ENCODE assay signal across 19 cellular contexts in genomic region chr15:36737430-36737891, GRCh38.
DNase-seq lines count a peak whose midpoint lies in the region; ATAC-seq and TF ChIP-seq lines count a peak whose summit lies in the region.
"Had no signal": no experiment of that assay in that cellular context is flagged by ENCODE, and none has a peak within 500 bp of the region (broad histone marks: within the 10 kb centered on the region; RNA-seq: fewer than 3 reads in every experiment).

No MANE protein-coding gene starts in this region.

- no peak overlapping the region for H2AFZ ChIP-seq in SK-N-SH (ENCODE audit: low read depth)
- H2AFZ ChIP-seq: parathyroid adenoma had no signal

- no peak for ATAC-seq in GM21576 (IDR thresholded peaks at IDR 0.05; ENCODE audit: unreplicated experiment)
- ATAC-seq: activated CD4-positive, CD25-positive, alpha-beta regulatory T cell treated with anti-CD3 and anti-CD28 coated beads, Interleukin-2, amount 50 U/mL, for 24 hours; body of pancreas; stimulated activated memory B cell treated with anti-CD40 and anti-IgM and Interleukin-4, amounts not matched to agents 10 μg/mL and 1 μg/mL and 100 μg/mL, for 72 hours had no signal

- H3K4me3 ChIP-seq in SK-N-SH (ENCODE audit: low read depth in 2 of 2, low read length in 1 of 2) (no peak overlapping the region), fibroblast of the aortic adventitia (ENCODE audit: low read depth, low read length) (no peak overlapping the region)
- H3K4me3 ChIP-seq: body of pancreas had no signal

- DNase-seq in AG08395 (ENCODE audit: low spot score): peak; percentile 35
- peak; percentile 78 for DNase-seq in HCEC 1CT
- no peak for DNase-seq in SK-N-SH
- peak; percentile 44 for DNase-seq in fibroblast of the aortic adventitia (ENCODE audit: low read depth)
- DNase-seq in activated CD4-positive, alpha-beta memory T cell treated with anti-CD3 and anti-CD28 coated beads, Interleukin-2, amount 10 ng/mL, durations not matched to agents 7 days and 5 days: no peak
- no peak for DNase-seq in NCI-H187 treated with DMSO at 0.1 percent for 48 hours (lab: John Stamatoyannopoulos, UW)
- DNase-seq in activated naive CD4-positive, alpha-beta T cell (lab: John Stamatoyannopoulos, UW): no peak
- DNase-seq: ACHN; activated T-cell treated with anti-CD3 and anti-CD28 coated beads, Interleukin-2, amount 50 U/mL, for 1 hour; body of pancreas; DMS79; Karpas-422; NCI-H2107; stimulated activated CD4-positive, alpha-beta T cell treated with anti-CD3 and anti-CD28 coated beads, Interleukin-2, amount 100 ng/mL, for 48 hours; SW 1271 had no signal

- H3K4me3 Mint-ChIP-seq in activated CD4-positive, alpha-beta memory T cell treated with anti-CD3 and anti-CD28 coated beads, Interleukin-2, amount 10 ng/mL, durations not matched to agents 7 days and 5 days: no peak overlapping the region
- H3K4me3 Mint-ChIP-seq: stimulated activated memory B cell treated with anti-CD40 and anti-IgM and Interleukin-4, amounts not matched to agents 10 μg/mL and 1 μg/mL and 100 μg/mL, for 72 hours had no signal

- H4K20me1 ChIP-seq in SK-N-SH (ENCODE audit: insufficient read depth): no peaks in the 10 kb centered on the region

- POLR2A ChIA-PET in SK-N-SH (lab: Yijun Ruan, JAX): no interaction called here
- POLR2A ChIA-PET in activated CD4-positive, alpha-beta memory T cell treated with anti-CD3 and anti-CD28 coated beads, Interleukin-2, amount 10 ng/mL, durations not matched to agents 7 days and 5 days (lab: Charles Lee): no interaction called here

- peaks cover 14% of the 10 kb centered on the region for H3F3A ChIP-seq in SK-N-SH (replicated peaks; ENCODE audit: insufficient read depth)

- H3K9me2 ChIP-seq in SK-N-SH: no peaks in the 10 kb centered on the region

- no peaks in the 10 kb centered on the region for H3K27me3 ChIP-seq in SK-N-SH (ENCODE audit: insufficient read depth)
- H3K27me3 ChIP-seq: body of pancreas had no signal

- H3K4me1 ChIP-seq in SK-N-SH (ENCODE audit: control insufficient read depth in 1 of 2, insufficient read depth in 2 of 2, low read depth in 1 of 2, low read length in 1 of 2): 0 out of 4 replicates have a peak, but pooled peaks cover 0 to 8% of the 10 kb centered on the region in 2 experiments
- H3K4me1 ChIP-seq: body of pancreas, parathyroid adenoma had no signal

- peak; percentile 24 to 82; a peak in 3 of 4 replicates for TF ChIP-seq EP300 in SK-N-SH (IDR thresholded peaks at IDR 0.05; ENCODE audit: borderline replicate concordance in 1 of 2, low read depth in 1 of 2, low read length in 1 of 2)

- CTCF ChIA-PET in SK-N-SH (lab: Yijun Ruan, JAX): no interaction called here
- CTCF ChIA-PET in activated CD4-positive, alpha-beta memory T cell treated with anti-CD3 and anti-CD28 coated beads, Interleukin-2, amount 10 ng/mL, durations not matched to agents 7 days and 5 days (lab: Charles Lee): no interaction called here

- no peaks in the 10 kb centered on the region for H3K9me3 Mint-ChIP-seq in activated CD4-positive, alpha-beta memory T cell treated with anti-CD3 and anti-CD28 coated beads, Interleukin-2, amount 10 ng/mL, durations not matched to agents 7 days and 5 days
- H3K9me3 Mint-ChIP-seq: stimulated activated memory B cell treated with anti-CD40 and anti-IgM and Interleukin-4, amounts not matched to agents 10 μg/mL and 1 μg/mL and 100 μg/mL, for 72 hours had no signal

- no peaks in the 10 kb centered on the region for H3K79me2 ChIP-seq in SK-N-SH (ENCODE audit: insufficient read depth)
- H3K79me2 ChIP-seq: parathyroid adenoma had no signal

- no peak for TF ChIP-seq CTCF in SK-N-SH (IDR thresholded peaks at IDR 0.05)
- TF ChIP-seq CTCF in fibroblast of the aortic adventitia (IDR thresholded peaks at IDR 0.05; ENCODE audit: insufficient read depth, low read length): no peak

- H3K9me3 ChIP-seq in SK-N-SH: no peaks in the 10 kb centered on the region
- H3K9me3 ChIP-seq: body of pancreas had no signal

- H3K27ac ChIP-seq in SK-N-SH (ENCODE audit: low read depth in 2 of 2, low read length in 1 of 2): peak overlapping the region in 1 of 2 experiments; percentile 45; a peak in 3 of 4 replicates
- H3K27ac ChIP-seq: body of pancreas, parathyroid adenoma had no signal

- no peaks in the 10 kb centered on the region for H3K4me1 Mint-ChIP-seq in activated CD4-positive, alpha-beta memory T cell treated with anti-CD3 and anti-CD28 coated beads, Interleukin-2, amount 10 ng/mL, durations not matched to agents 7 days and 5 days
- H3K4me1 Mint-ChIP-seq: stimulated activated memory B cell treated with anti-CD40 and anti-IgM and Interleukin-4, amounts not matched to agents 10 μg/mL and 1 μg/mL and 100 μg/mL, for 72 hours had no signal

- no peaks in the 10 kb centered on the region for H3K27me3 Mint-ChIP-seq in activated CD4-positive, alpha-beta memory T cell treated with anti-CD3 and anti-CD28 coated beads, Interleukin-2, amount 10 ng/mL, durations not matched to agents 7 days and 5 days
- H3K27me3 Mint-ChIP-seq: stimulated activated memory B cell treated with anti-CD40 and anti-IgM and Interleukin-4, amounts not matched to agents 10 μg/mL and 1 μg/mL and 100 μg/mL, for 72 hours had no signal

- WGBS in SK-N-SH (ENCODE audit: low lambda C conversion rate): 19% methylated on average over 1 of the region's 1 CpG

- no peak overlapping the region for H3K9ac ChIP-seq in SK-N-SH
- H3K9ac ChIP-seq: parathyroid adenoma had no signal

- 0 out of 2 replicates have a peak overlapping the region, but pooled peaks have one; percentile 1 for H3K4me2 ChIP-seq in SK-N-SH

- TF ChIP-seq RAD21 in SK-N-SH (IDR thresholded peaks at IDR 0.05; ENCODE audit: low read length): no peak

- H3K27ac Mint-ChIP-seq in activated CD4-positive, alpha-beta memory T cell treated with anti-CD3 and anti-CD28 coated beads, Interleukin-2, amount 10 ng/mL, durations not matched to agents 7 days and 5 days: no peak overlapping the region
- H3K27ac Mint-ChIP-seq: stimulated activated memory B cell treated with anti-CD40 and anti-IgM and Interleukin-4, amounts not matched to agents 10 μg/mL and 1 μg/mL and 100 μg/mL, for 72 hours had no signal

- no peaks in the 10 kb centered on the region for H3K36me3 Mint-ChIP-seq in activated CD4-positive, alpha-beta memory T cell treated with anti-CD3 and anti-CD28 coated beads, Interleukin-2, amount 10 ng/mL, durations not matched to agents 7 days and 5 days (ENCODE audit: low read depth)
- H3K36me3 Mint-ChIP-seq: stimulated activated memory B cell treated with anti-CD40 and anti-IgM and Interleukin-4, amounts not matched to agents 10 μg/mL and 1 μg/mL and 100 μg/mL, for 72 hours had no signal

- no peaks in the 10 kb centered on the region for H3K36me3 ChIP-seq in SK-N-SH (replicated peaks in 1 of 2; ENCODE audit: control insufficient read depth in 1 of 2, insufficient read depth in 2 of 2, low read length in 1 of 2)

TF ChIP-seq in SK-N-SH, 30 proteins besides CTCF, POLR2A, EP300 and RAD21:
- no peak for TF ChIP-seq GATA2 (CRISPR knock-in tag; IDR thresholded peaks at IDR 0.05)
- TF ChIP-seq EZH2phosphoT487 (IDR thresholded peaks at IDR 0.05; ENCODE audit: borderline replicate concordance, low read depth): no peak
- no peak for TF ChIP-seq ELF1 (IDR thresholded peaks at IDR 0.05)
- TF ChIP-seq, protein P1, sequence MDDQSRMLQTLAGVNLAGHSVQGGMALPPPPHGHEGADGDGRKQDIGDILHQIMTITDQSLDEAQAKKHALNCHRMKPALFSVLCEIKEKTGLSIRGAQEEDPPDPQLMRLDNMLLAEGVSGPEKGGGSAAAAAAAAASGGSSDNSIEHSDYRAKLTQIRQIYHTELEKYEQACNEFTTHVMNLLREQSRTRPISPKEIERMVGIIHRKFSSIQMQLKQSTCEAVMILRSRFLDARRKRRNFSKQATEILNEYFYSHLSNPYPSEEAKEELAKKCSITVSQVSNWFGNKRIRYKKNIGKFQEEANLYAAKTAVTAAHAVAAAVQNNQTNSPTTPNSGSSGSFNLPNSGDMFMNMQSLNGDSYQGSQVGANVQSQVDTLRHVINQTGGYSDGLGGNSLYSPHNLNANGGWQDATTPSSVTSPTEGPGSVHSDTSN (IDR thresholded peaks at IDR 0.05): peak; percentile 87
- peak; percentile 77 for TF ChIP-seq FOSL2 (IDR thresholded peaks at IDR 0.05; ENCODE audit: borderline replicate concordance, low read depth)
- TF ChIP-seq POLR2AphosphoS5 (IDR thresholded peaks at IDR 0.05; ENCODE audit: low read depth, low read length): peak; percentile 43; the same call in 1 of the 2 replicates
- TF ChIP-seq JUND (IDR thresholded peaks at IDR 0.05): peak; percentile 83
- peak; percentile 76; the same call in 1 of the 2 replicates for TF ChIP-seq NFIC (IDR thresholded peaks at IDR 0.05; ENCODE audit: borderline replicate concordance)
- TF ChIP-seq MEF2A (IDR thresholded peaks at IDR 0.05; ENCODE audit: borderline replicate concordance, low read depth): peak; percentile 52; the same call in 1 of the 2 replicates
- TF ChIP-seq TEAD4 (IDR thresholded peaks at IDR 0.05; ENCODE audit: borderline replicate concordance, insufficient read depth): peak; percentile 81
- 0 out of 2 replicates have a peak, but pooled peaks have one; percentile 28 for TF ChIP-seq RXRA (IDR thresholded peaks at IDR 0.05; ENCODE audit: borderline replicate concordance, low read depth)
- peak; percentile 90 for TF ChIP-seq TCF12 (IDR thresholded peaks at IDR 0.05)
- no peak for TF ChIP-seq GABPA (IDR thresholded peaks at IDR 0.05; ENCODE audit: low read depth)
- TF ChIP-seq FOXM1 (IDR thresholded peaks at IDR 0.05; ENCODE audit: low read depth): 0 out of 2 replicates have a peak, but pooled peaks have one; percentile 55

Comparison
In these comparisons a context has a peak if more than half of its experiments do, and no peak if none do; other contexts are left out.
1. DNase-seq: peak in AG08395 (single experiment), HCEC 1CT (single experiment) and fibroblast of the aortic adventitia (single experiment); none in SK-N-SH (single experiment), activated CD4-positive, alpha-beta memory T cell treated with anti-CD3 and anti-CD28 coated beads, Interleukin-2, amount 10 ng/mL, durations not matched to agents 7 days and 5 days (single experiment), NCI-H187 treated with DMSO at 0.1 percent for 48 hours (single experiment) and activated naive CD4-positive, alpha-beta T cell (0 of 4).